ENCODE assay signal across 8 cellular contexts in the genomic region with DNA sequence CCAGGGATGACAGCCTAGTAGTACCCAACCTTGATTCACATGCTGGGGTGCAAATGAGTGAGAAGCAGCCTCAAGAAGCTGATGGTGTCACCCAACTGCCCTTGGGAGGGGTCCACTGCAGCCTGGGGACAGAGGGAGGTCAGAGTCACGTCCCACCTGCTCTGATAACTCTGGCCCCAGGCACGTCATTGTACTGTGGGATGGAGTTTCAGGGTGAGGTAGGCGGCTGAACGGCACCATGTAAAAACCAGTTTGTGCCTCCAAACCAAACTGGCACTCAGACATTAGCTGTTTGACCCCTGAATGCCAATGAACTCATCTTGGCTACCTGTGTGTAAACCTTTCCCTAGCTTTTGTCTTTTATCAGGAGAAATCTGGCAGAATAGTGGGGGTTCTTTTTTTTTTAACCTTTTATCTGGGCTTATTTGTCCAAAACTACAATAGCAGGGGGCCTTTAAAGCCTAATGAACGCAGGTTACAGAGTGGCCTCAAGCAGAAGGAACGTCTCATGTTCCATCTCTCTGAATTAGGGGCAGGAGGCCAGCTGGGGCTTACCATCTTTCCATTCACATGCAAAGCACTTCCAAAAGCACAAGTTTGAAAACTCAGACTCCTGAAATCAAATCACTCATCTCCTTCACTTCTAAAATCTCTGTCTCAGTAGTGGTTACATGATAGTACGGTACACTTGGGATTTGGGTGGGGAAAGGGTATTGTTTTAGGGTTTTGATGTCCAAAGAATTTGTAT.
A peak's percentile ranks its signal among the peaks of the same experiment; 100 is the strongest.
DNase-seq lines count a peak whose midpoint lies in the region; ATAC-seq and TF ChIP-seq lines count a peak whose summit lies in the region.

No MANE protein-coding gene starts in this region.

- no peak for TF ChIP-seq CTCF in neural progenitor cell (IDR thresholded peaks at IDR 0.05)

- H4K20me1 ChIP-seq in neural progenitor cell (ENCODE audit: low read depth), result peaks cover 18% of the 10 kb centered on the region

- no peak overlapping the region for H3K18ac ChIP-seq in mesendoderm (ENCODE audit: low read length)

- H2BK5ac ChIP-seq in mesendoderm (ENCODE audit: low read length), result no peak overlapping the region

- no peaks in the 10 kb centered on the region for H3K9me3 ChIP-seq in neural progenitor cell (ENCODE audit: low read depth)

- H2BK120ac ChIP-seq in mesendoderm (ENCODE audit: low read depth, low read length), result no peak overlapping the region

- peak; percentile 15 for ATAC-seq in HG03108 (IDR thresholded peaks at IDR 0.05; ENCODE audit: unreplicated experiment)

- H3K79me2 ChIP-seq in neural progenitor cell (ENCODE audit: low read depth) (no peaks in the 10 kb centered on the region), mesendoderm (ENCODE audit: control insufficient read depth, insufficient read depth, low read length) (no peaks in the 10 kb centered on the region)

- no peak overlapping the region for H2AK5ac ChIP-seq in mesendoderm (ENCODE audit: low read length)

- H3K27ac Mint-ChIP-seq in T-helper 2 cell treated with Interferon-gamma antibody and Interleukin-4, amounts not matched to agents 5 μg/mL and 100 μg/mL, for 36 hours, result no peak overlapping the region
- no peak overlapping the region for H3K27ac Mint-ChIP-seq in neural progenitor cell

- H4K8ac ChIP-seq in mesendoderm (ENCODE audit: low read depth, low read length), result no peak overlapping the region

- H4K5ac ChIP-seq in mesendoderm (ENCODE audit: low read length), result no peak overlapping the region

- H3K36me3 ChIP-seq in neural progenitor cell (no peaks in the 10 kb centered on the region), mesendoderm (ENCODE audit: control insufficient read depth, insufficient read depth, low read length) (no peaks in the 10 kb centered on the region)

- H3K4me3 Mint-ChIP-seq in T-helper 2 cell treated with Interferon-gamma antibody and Interleukin-4, amounts not matched to agents 5 μg/mL and 100 μg/mL, for 36 hours, result peak overlapping the region; percentile 67
- peak overlapping the region; percentile 35 for H3K4me3 Mint-ChIP-seq in neural progenitor cell

- no CpG with 5 or more reads among the region's 7 CpGs for WGBS in mesendoderm (ENCODE audit: extremely low coverage, insufficient coverage, low lambda C conversion rate)

- H2BK15ac ChIP-seq in mesendoderm (replicated peaks; ENCODE audit: low read depth), result no peak overlapping the region

- H3K4me1 Mint-ChIP-seq in T-helper 2 cell treated with Interferon-gamma antibody and Interleukin-4, amounts not matched to agents 5 μg/mL and 100 μg/mL, for 36 hours (ENCODE audit: low read depth), result peaks cover 47% of the 10 kb centered on the region
- H3K4me1 Mint-ChIP-seq in neural progenitor cell, result peaks cover 59% of the 10 kb centered on the region

- H3K36me3 Mint-ChIP-seq in T-helper 2 cell treated with Interferon-gamma antibody and Interleukin-4, amounts not matched to agents 5 μg/mL and 100 μg/mL, for 36 hours (ENCODE audit: low read depth), result peaks cover 65% of the 10 kb centered on the region
- H3K36me3 Mint-ChIP-seq in neural progenitor cell, result peaks cover 30% of the 10 kb centered on the region

- H3K27me3 ChIP-seq in neural progenitor cell (no peaks in the 10 kb centered on the region), mesendoderm (ENCODE audit: insufficient read depth, low read length, poor library complexity) (no peaks in the 10 kb centered on the region)

- H3K27ac ChIP-seq in neural progenitor cell (no peak overlapping the region), mesendoderm (ENCODE audit: low read depth, low read length) (no peak overlapping the region)

- H3K4me3 ChIP-seq in neural progenitor cell (no peak overlapping the region), mesendoderm (ENCODE audit: low read length) (no peak overlapping the region)

- H3K9ac ChIP-seq in neural progenitor cell, result no peak overlapping the region
- H3K9ac ChIP-seq in mesendoderm (ENCODE audit: low read length), result no peak overlapping the region

- DNase-seq in T-helper 2 cell treated with Interferon-gamma antibody and Interleukin-4, amounts not matched to agents 5 μg/mL and 100 μg/mL, for 36 hours (ENCODE audit: low spot score), result no peak
- DNase-seq in T-helper 2 cell (no peak), astrocyte of the hippocampus (ENCODE audit: low read depth, low spot score) (peak; percentile 51), neural progenitor cell (ENCODE audit: low spot score) (peak; percentile 43), hepatic stellate cell (ENCODE audit: low spot score) (no peak), mesendoderm (no peak)
- DNase-seq in stimulated activated CD4-positive, alpha-beta T cell treated with anti-CD3 and anti-CD28 coated beads, Interleukin-4, amount 100 ng/mL, for 24 hours, result no peak

- H3K9me3 Mint-ChIP-seq in T-helper 2 cell treated with Interferon-gamma antibody and Interleukin-4, amounts not matched to agents 5 μg/mL and 100 μg/mL, for 36 hours, result peaks cover 9% of the 10 kb centered on the region
- no peaks in the 10 kb centered on the region for H3K9me3 Mint-ChIP-seq in neural progenitor cell

- peaks cover 16% of the 10 kb centered on the region for H3F3A ChIP-seq in neural progenitor cell (ENCODE audit: low read depth)

- H3K4ac ChIP-seq in mesendoderm (ENCODE audit: low read depth, low read length), result no peak overlapping the region

- no peaks in the 10 kb centered on the region for H3K79me1 ChIP-seq in mesendoderm (ENCODE audit: low read length)

- no peak overlapping the region for H2AFZ ChIP-seq in neural progenitor cell (replicated peaks)

- H3K27me3 Mint-ChIP-seq in T-helper 2 cell treated with Interferon-gamma antibody and Interleukin-4, amounts not matched to agents 5 μg/mL and 100 μg/mL, for 36 hours (ENCODE audit: low read depth), result no peaks in the 10 kb centered on the region
- H3K27me3 Mint-ChIP-seq in neural progenitor cell (ENCODE audit: insufficient read depth, low read depth), result peaks cover 2% of the 10 kb centered on the region

- no peak overlapping the region for H3K56ac ChIP-seq in mesendoderm (ENCODE audit: low read length)

- no peak overlapping the region for H3K23ac ChIP-seq in mesendoderm (ENCODE audit: low read length)

- H3K4me1 ChIP-seq in neural progenitor cell, result peaks cover 51% of the 10 kb centered on the region
- H3K4me1 ChIP-seq in mesendoderm (ENCODE audit: control insufficient read depth, low read depth, low read length), result peaks cover 18% of the 10 kb centered on the region

- H3K4me2 ChIP-seq in neural progenitor cell (peak overlapping the region; percentile 17), mesendoderm (ENCODE audit: low read length) (no peak overlapping the region)

Comparison
In these comparisons a context has a peak if more than half of its experiments do, and no peak if none do; other contexts are left out.
1. DNase-seq: peak in astrocyte of the hippocampus (single experiment) and neural progenitor cell (single experiment); none in T-helper 2 cell treated with Interferon-gamma antibody and Interleukin-4, amounts not matched to agents 5 μg/mL and 100 μg/mL, for 36 hours (single experiment), T-helper 2 cell (0 of 5), hepatic stellate cell (single experiment), stimulated activated CD4-positive, alpha-beta T cell treated with anti-CD3 and anti-CD28 coated beads, Interleukin-4, amount 100 ng/mL, for 24 hours (single experiment) and mesendoderm (single experiment).